Comparison of ENCODE assay signal across 8 cellular contexts in the genomic region with DNA sequence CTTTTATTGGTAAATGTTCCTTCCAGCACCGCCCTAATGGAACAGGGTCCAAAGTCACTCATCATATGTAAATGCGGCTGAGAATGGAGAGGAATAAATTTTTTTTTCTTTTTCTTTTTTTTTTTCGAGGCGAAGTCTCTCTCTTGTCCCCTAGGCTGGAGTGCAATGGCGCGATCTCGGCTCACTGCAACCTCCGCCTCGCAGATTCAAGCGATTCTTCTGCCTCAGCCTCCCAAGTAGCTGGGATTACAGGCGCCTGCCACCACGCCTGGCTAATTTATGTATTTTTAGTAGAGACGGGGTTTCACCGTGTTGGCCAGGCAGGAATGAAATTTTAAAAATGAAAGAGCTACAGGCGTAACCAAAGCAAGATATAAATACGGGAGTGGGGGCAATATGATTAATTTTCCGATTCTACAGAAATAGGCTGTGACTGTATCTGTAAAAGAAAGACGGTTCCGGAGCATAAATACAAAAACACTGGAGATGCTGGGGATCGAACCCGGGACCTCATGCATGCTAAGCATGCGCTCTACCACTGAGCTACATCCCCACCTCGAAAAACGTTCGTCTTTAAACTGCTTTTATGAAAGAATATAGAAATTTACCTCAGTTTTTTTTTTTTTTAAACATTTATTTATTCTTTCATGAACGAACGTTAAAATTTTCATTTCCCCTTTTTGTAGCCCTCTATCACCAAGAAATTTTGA.
A peak's percentile ranks its signal among the peaks of the same experiment; 100 is the strongest.
DNase-seq lines count a peak whose midpoint lies in the region; ATAC-seq and TF ChIP-seq lines count a peak whose summit lies in the region.

No MANE protein-coding gene starts in this region.

- H3K9ac ChIP-seq in endodermal cell (ENCODE audit: extremely low read depth, low read length, poor library complexity, severe bottlenecking), result peak overlapping the region; percentile 50

- peaks cover 3% of the 10 kb centered on the region for H3K36me3 Mint-ChIP-seq in activated CD4-positive, alpha-beta memory T cell treated with anti-CD3 and anti-CD28 coated beads, Interleukin-2, amount 10 ng/mL, durations not matched to agents 7 days and 5 days (ENCODE audit: low read depth)
- H3K36me3 Mint-ChIP-seq in endodermal cell (ENCODE audit: low read depth), result no peaks in the 10 kb centered on the region

- POLR2A ChIA-PET in activated CD4-positive, alpha-beta memory T cell treated with anti-CD3 and anti-CD28 coated beads, Interleukin-2, amount 10 ng/mL, durations not matched to agents 7 days and 5 days (lab: Charles Lee), result interaction anchor here (1.0 to 1.1 kb wide), 2 partner anchors 9 to 169 kb away, joined by 3 to 4 read pairs; no protein-coding TSS in a partner anchor

- no peak for TF ChIP-seq CTCF in HFF-Myc (IDR thresholded peaks at IDR 0.05; ENCODE audit: low read depth, low read length, missing control alignments)
- TF ChIP-seq CTCF in endodermal cell (conservative IDR thresholded peaks at IDR 0.05), result no peak

- no peaks in the 10 kb centered on the region for H3K9me3 Mint-ChIP-seq in activated CD4-positive, alpha-beta memory T cell treated with anti-CD3 and anti-CD28 coated beads, Interleukin-2, amount 10 ng/mL, durations not matched to agents 7 days and 5 days
- no peaks in the 10 kb centered on the region for H3K9me3 Mint-ChIP-seq in endodermal cell
- no peaks in the 10 kb centered on the region for H3K9me3 Mint-ChIP-seq in stimulated activated naive CD8-positive, alpha-beta T cell treated with anti-CD3 and anti-CD28 coated beads, Interleukin-15, amount 100 ng/mL, for 72 hours

- CTCF ChIA-PET in activated CD4-positive, alpha-beta memory T cell treated with anti-CD3 and anti-CD28 coated beads, Interleukin-2, amount 10 ng/mL, durations not matched to agents 7 days and 5 days (lab: Charles Lee), result interaction anchor here (1.3 kb wide), 1 partner anchor 9 kb away, joined by 3 read pairs; no protein-coding TSS in a partner anchor

- peak; percentile 94 for ATAC-seq in stimulated activated naive CD8-positive, alpha-beta T cell treated with anti-CD3 and anti-CD28 coated beads, Interleukin-15, amount 100 ng/mL, for 72 hours

- peak overlapping the region; percentile 56 for H3K4me3 Mint-ChIP-seq in activated CD4-positive, alpha-beta memory T cell treated with anti-CD3 and anti-CD28 coated beads, Interleukin-2, amount 10 ng/mL, durations not matched to agents 7 days and 5 days
- peak overlapping the region; percentile 72 for H3K4me3 Mint-ChIP-seq in endodermal cell
- H3K4me3 Mint-ChIP-seq in stimulated activated naive CD8-positive, alpha-beta T cell treated with anti-CD3 and anti-CD28 coated beads, Interleukin-15, amount 100 ng/mL, for 72 hours, result peak overlapping the region; percentile 77

- peak overlapping the region; percentile 40 for H3K4me3 ChIP-seq in HFF-Myc (replicated peaks; ENCODE audit: low read depth, low read length)
- peak overlapping the region; percentile 93 for H3K4me3 ChIP-seq in endodermal cell (ENCODE audit: low read length)

- in situ Hi-C loops in Caki2 (cut with HindIII; ENCODE audit: low pct_unique_long_range_greater_than_20kb, low sequenced_read_pairs), result no loop called here

- H3K27ac ChIP-seq in endodermal cell (ENCODE audit: low read depth, low read length), result no peak overlapping the region

- H3K27me3 ChIP-seq in endodermal cell (ENCODE audit: control insufficient read depth, insufficient read depth, low read length, poor library complexity, severe bottlenecking), result no peaks in the 10 kb centered on the region

- H3K4me1 ChIP-seq in endodermal cell (ENCODE audit: control insufficient read depth, insufficient read depth, low read length), result no peaks in the 10 kb centered on the region

- WGBS in endodermal cell (ENCODE audit: insufficient coverage in 1 of 2, insufficient read length in 1 of 2), 2 experiments, result 36 to 39% methylated on average over 13 to 27 of the region's 27 CpGs

- H3K27me3 Mint-ChIP-seq in activated CD4-positive, alpha-beta memory T cell treated with anti-CD3 and anti-CD28 coated beads, Interleukin-2, amount 10 ng/mL, durations not matched to agents 7 days and 5 days, result peaks cover 60% of the 10 kb centered on the region
- peaks cover 17% of the 10 kb centered on the region for H3K27me3 Mint-ChIP-seq in endodermal cell (ENCODE audit: insufficient read depth)
- H3K27me3 Mint-ChIP-seq in stimulated activated naive CD8-positive, alpha-beta T cell treated with anti-CD3 and anti-CD28 coated beads, Interleukin-15, amount 100 ng/mL, for 72 hours, result peaks cover 62% of the 10 kb centered on the region

- H3K27ac Mint-ChIP-seq in activated CD4-positive, alpha-beta memory T cell treated with anti-CD3 and anti-CD28 coated beads, Interleukin-2, amount 10 ng/mL, durations not matched to agents 7 days and 5 days, result peak overlapping the region; percentile 44
- peak overlapping the region; percentile 16 for H3K27ac Mint-ChIP-seq in endodermal cell
- peak overlapping the region; percentile 89 to 100 for H3K27ac Mint-ChIP-seq in stimulated activated naive CD8-positive, alpha-beta T cell treated with anti-CD3 and anti-CD28 coated beads, Interleukin-15, amount 100 ng/mL, for 72 hours

- no peaks in the 10 kb centered on the region for H3K9me3 ChIP-seq in endodermal cell (ENCODE audit: control insufficient read depth, low read length)

- H3K36me3 ChIP-seq in endodermal cell (ENCODE audit: control insufficient read depth, insufficient read depth, low read length), result no peaks in the 10 kb centered on the region

- DNase-seq in Caki2 (ENCODE audit: low read depth) (peak; percentile 68), HFF-Myc (ENCODE audit: extremely low read depth, low read depth) (peak; percentile 36), NCI-H446 (lab: John Stamatoyannopoulos, UW) (peak; percentile 35 to 72), endodermal cell (peak; percentile 82), mucosa of gallbladder (ENCODE audit: low spot score) (peak; percentile 24), GOT3 (lab: John Stamatoyannopoulos, UW) (no peak)
- peak; percentile 35 for DNase-seq in activated CD4-positive, alpha-beta memory T cell treated with anti-CD3 and anti-CD28 coated beads, Interleukin-2, amount 10 ng/mL, durations not matched to agents 7 days and 5 days
- peak; percentile 57 for DNase-seq in stimulated activated naive CD8-positive, alpha-beta T cell treated with anti-CD3 and anti-CD28 coated beads, Interleukin-15, amount 100 ng/mL, for 72 hours

- H3K4me1 Mint-ChIP-seq in activated CD4-positive, alpha-beta memory T cell treated with anti-CD3 and anti-CD28 coated beads, Interleukin-2, amount 10 ng/mL, durations not matched to agents 7 days and 5 days, result peaks cover 22% of the 10 kb centered on the region
- H3K4me1 Mint-ChIP-seq in endodermal cell, result peaks cover 22% of the 10 kb centered on the region
- H3K4me1 Mint-ChIP-seq in stimulated activated naive CD8-positive, alpha-beta T cell treated with anti-CD3 and anti-CD28 coated beads, Interleukin-15, amount 100 ng/mL, for 72 hours, result peaks cover 25% of the 10 kb centered on the region

Comparison
In these comparisons a context has a peak if more than half of its experiments do, and no peak if none do; other contexts are left out.
1. H3K27ac Mint-ChIP-seq: peak in every context shown above with its lines; median percentile 94 in stimulated activated naive CD8-positive, alpha-beta T cell treated with anti-CD3 and anti-CD28 coated beads, Interleukin-15, amount 100 ng/mL, for 72 hours; 44 in activated CD4-positive, alpha-beta memory T cell treated with anti-CD3 and anti-CD28 coated beads, Interleukin-2, amount 10 ng/mL, durations not matched to agents 7 days and 5 days; 16 in endodermal cell.